In the genomic region with DNA sequence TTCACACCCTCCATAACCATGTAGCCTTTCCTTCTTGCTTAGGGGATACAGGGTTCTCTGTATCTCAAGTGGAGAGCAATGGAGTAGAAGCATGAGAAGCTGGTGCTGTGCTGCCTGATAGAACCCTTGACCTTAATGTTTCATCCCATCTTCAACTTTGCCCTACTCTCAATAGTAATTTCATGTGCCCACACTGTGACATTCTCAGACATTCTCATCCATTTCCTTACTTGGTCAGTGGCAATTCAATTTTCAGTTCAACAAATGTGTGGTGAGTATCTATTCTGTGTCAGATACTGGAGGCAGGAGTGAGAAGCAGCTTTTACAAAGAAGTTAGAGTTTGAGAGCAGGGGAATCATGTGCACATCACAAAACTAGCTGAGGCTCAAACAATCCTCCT, we compare ENCODE assay signal across 32 cellular contexts. TPM values are rescaled to one million over a fixed set of nuclear protein-coding genes. Genes with fewer than 3 reads are reported as not detected.
"Had no signal": no experiment of that assay in that cellular context is flagged by ENCODE, and none has a peak within 500 bp of the region (broad histone marks: within the 10 kb centered on the region; RNA-seq: fewer than 3 reads in every experiment).

No MANE protein-coding gene starts in this region.

- DNase-seq: activated B cell treated with CpG ODN at 0.5 μM for 24 hours; activated CD4-positive, alpha-beta memory T cell treated with anti-CD3 and anti-CD28 coated beads for 36 hours; activated CD4-positive, alpha-beta T cell treated with anti-CD3 and anti-CD28 coated beads for 4 hours; activated CD4-positive, alpha-beta T cell treated with anti-CD3 and anti-CD28 coated beads, Interleukin-2, amount 50 U/mL, for 1 hour; activated CD4-positive, alpha-beta T cell treated with anti-CD3 and anti-CD28 coated beads, Interleukin-2, amount 50 U/mL, for 4 hours; activated CD4-positive, CD25-positive, alpha-beta regulatory T cell treated with anti-CD3 and anti-CD28 coated beads, Interleukin-2, amount 50 U/mL, for 72 hours; activated CD8-positive, alpha-beta memory T cell treated with anti-CD3 and anti-CD28 coated beads, Interleukin-2, amount 50 U/mL, for 4 hours; activated CD8-positive, alpha-beta T cell treated with anti-CD3 and anti-CD28 coated beads for 36 hours; activated effector memory CD4-positive, alpha-beta T cell treated with Interleukin-2 at 50 U/mL for 16 hours; activated gamma-delta T cell; activated naive CD4-positive, alpha-beta T cell treated with anti-CD3 and anti-CD28 coated beads for 36 hours; activated naive CD4-positive, alpha-beta T cell treated with anti-CD3 and anti-CD28 coated beads, Interleukin-2, amount 50 U/mL, for 16 hours; activated naive CD8-positive, alpha-beta T cell treated with anti-CD3 and anti-CD28 coated beads, Interleukin-2, amount 10 ng/mL, durations not matched to agents 7 days and 5 days; activated T-cell treated with anti-CD3 and anti-CD28 coated beads, Interleukin-2, amount 50 U/mL, for 24 hours; activated T-cell treated with anti-CD3 and anti-CD28 coated beads, Interleukin-2, amount 50 U/mL, for 48 hours; adrenal gland; amniotic stem cell; aorta; body of pancreas; brain microvascular endothelial cell; central memory CD4-positive, alpha-beta T cell; SW 1271; T-helper 1 cell; T-helper 2 cell; T-helper 9 cell had no signal

- ATAC-seq: activated CD8-positive, alpha-beta T cell treated with anti-CD3 and anti-CD28 coated beads for 36 hours; activated T-helper 17 cell treated with anti-CD3 and anti-CD28 coated beads, Interleukin-2, amount 50 U/mL, for 72 hours; body of pancreas had no signal

- H3K4me3 Mint-ChIP-seq: activated B cell treated with CpG ODN at 0.5 μM for 24 hours; activated CD4-positive, alpha-beta memory T cell treated with anti-CD3 and anti-CD28 coated beads for 36 hours; activated CD8-positive, alpha-beta T cell treated with anti-CD3 and anti-CD28 coated beads for 36 hours; activated naive CD4-positive, alpha-beta T cell treated with anti-CD3 and anti-CD28 coated beads for 36 hours; activated naive CD8-positive, alpha-beta T cell; activated naive CD8-positive, alpha-beta T cell treated with anti-CD3 and anti-CD28 coated beads, Interleukin-2, amount 10 ng/mL, durations not matched to agents 7 days and 5 days; activated T-cell treated with anti-CD3 and anti-CD28 coated beads, Interleukin-2, amount 50 U/mL, for 24 hours; activated T-helper 17 cell treated with anti-CD3 and anti-CD28 coated beads, Interleukin-2, amount 50 U/mL, for 72 hours; T-helper 1 cell treated with Interleukin-12 subunit alpha and Interleukin-12 subunit beta and Interleukin-4 antibody, amounts not matched to agents 30 μg/mL and 1 μg/mL, for 36 hours; T-helper 2 cell treated with Interferon-gamma antibody and Interleukin-4, amounts not matched to agents 5 μg/mL and 100 μg/mL, for 36 hours had no signal

- H3K27me3 Mint-ChIP-seq: activated B cell treated with CpG ODN at 0.5 μM for 24 hours; activated CD4-positive, alpha-beta memory T cell treated with anti-CD3 and anti-CD28 coated beads for 36 hours; activated CD8-positive, alpha-beta T cell treated with anti-CD3 and anti-CD28 coated beads for 36 hours; activated naive CD8-positive, alpha-beta T cell; activated naive CD8-positive, alpha-beta T cell treated with anti-CD3 and anti-CD28 coated beads, Interleukin-2, amount 10 ng/mL, durations not matched to agents 7 days and 5 days; activated T-cell treated with anti-CD3 and anti-CD28 coated beads, Interleukin-2, amount 50 U/mL, for 24 hours; activated T-helper 17 cell treated with anti-CD3 and anti-CD28 coated beads, Interleukin-2, amount 50 U/mL, for 72 hours had no signal

- H3K4me1 Mint-ChIP-seq: activated B cell treated with CpG ODN at 0.5 μM for 24 hours; activated naive CD8-positive, alpha-beta T cell treated with anti-CD3 and anti-CD28 coated beads, Interleukin-2, amount 10 ng/mL, durations not matched to agents 7 days and 5 days had no signal

- H3K9me3 Mint-ChIP-seq: activated T-helper 17 cell treated with anti-CD3 and anti-CD28 coated beads, Interleukin-2, amount 50 U/mL, for 72 hours had no signal

- H3K27ac Mint-ChIP-seq: activated B cell treated with CpG ODN at 0.5 μM for 24 hours; activated CD4-positive, alpha-beta memory T cell treated with anti-CD3 and anti-CD28 coated beads for 36 hours; activated CD8-positive, alpha-beta T cell treated with anti-CD3 and anti-CD28 coated beads for 36 hours; activated naive CD4-positive, alpha-beta T cell treated with anti-CD3 and anti-CD28 coated beads for 36 hours; activated naive CD8-positive, alpha-beta T cell; activated naive CD8-positive, alpha-beta T cell treated with anti-CD3 and anti-CD28 coated beads, Interleukin-2, amount 10 ng/mL, durations not matched to agents 7 days and 5 days; activated T-cell treated with anti-CD3 and anti-CD28 coated beads, Interleukin-2, amount 50 U/mL, for 24 hours; activated T-helper 17 cell treated with anti-CD3 and anti-CD28 coated beads, Interleukin-2, amount 50 U/mL, for 72 hours; T-helper 2 cell treated with Interferon-gamma antibody and Interleukin-4, amounts not matched to agents 5 μg/mL and 100 μg/mL, for 36 hours had no signal

RNA-seq across cellular contexts. Expression of a gene that starts 52.0 kb away (rescaled TPM):
- total RNA-seq: aorta, astrocyte, breast epithelium, cardiac septum had no signal
